24 cellular contexts compared by ENCODE assay signal in genomic region chr10:30210296-30210695, GRCh38.
"Had no signal": no experiment of that assay in that cellular context is flagged by ENCODE, and none has a peak within 500 bp of the region (broad histone marks: within the 10 kb centered on the region; RNA-seq: fewer than 3 reads in every experiment).

No MANE protein-coding gene starts in this region.

- H3K27me3 Mint-ChIP-seq: dendritic cell treated with granulocyte-macrophage colony-stimulating factor and Interleukin-4, amounts not matched to agents 40 ng/mL and 50 ng/mL, for 4 days had no signal

- ATAC-seq: effector memory CD8-positive, alpha-beta T cell; esophagus mucosa; foreskin keratinocyte; gastrocnemius medialis; gastroesophageal sphincter; heart left ventricle; heart right ventricle had no signal

- H3K36me3 ChIP-seq: colonic mucosa, esophagus muscularis mucosa, esophagus squamous epithelium, gastrocnemius medialis, gastroesophageal sphincter, heart left ventricle, heart right ventricle had no signal

- H3K4me1 Mint-ChIP-seq: endodermal cell had no signal

- H3K27ac ChIP-seq: colonic mucosa, coronary artery, dorsolateral prefrontal cortex, epithelial cell of prostate, esophagus muscularis mucosa, esophagus squamous epithelium, foreskin keratinocyte, gastrocnemius medialis, gastroesophageal sphincter, heart left ventricle, heart right ventricle had no signal

- H3K9me3 Mint-ChIP-seq: dendritic cell treated with granulocyte-macrophage colony-stimulating factor and Interleukin-4, amounts not matched to agents 40 ng/mL and 50 ng/mL, for 4 days; effector memory CD8-positive, alpha-beta T cell; endodermal cell had no signal

- H3K27me3 ChIP-seq: colonic mucosa, dorsolateral prefrontal cortex, esophagus muscularis mucosa, esophagus squamous epithelium, foreskin keratinocyte, gastrocnemius medialis, gastroesophageal sphincter, heart left ventricle, heart right ventricle had no signal

- H3K9me3 ChIP-seq: colonic mucosa, esophagus muscularis mucosa, esophagus squamous epithelium, gastrocnemius medialis, gastroesophageal sphincter, heart left ventricle, heart right ventricle had no signal

- H3K4me1 ChIP-seq: colonic mucosa, esophagus squamous epithelium, foreskin keratinocyte had no signal

- H3K4me3 ChIP-seq: colonic mucosa, coronary artery, dorsolateral prefrontal cortex, esophagus muscularis mucosa, esophagus squamous epithelium, gastrocnemius medialis, gastroesophageal sphincter, heart left ventricle, heart right ventricle had no signal

- H3K27ac Mint-ChIP-seq: dendritic cell treated with granulocyte-macrophage colony-stimulating factor and Interleukin-4, amounts not matched to agents 40 ng/mL and 50 ng/mL, for 4 days; effector memory CD8-positive, alpha-beta T cell; endodermal cell had no signal

- DNase-seq: colonic mucosa; cortex of kidney; dermis blood vessel endothelial cell; dorsolateral prefrontal cortex; effector CD4-positive, alpha-beta T cell; effector CD8-positive, alpha-beta T cell; effector memory CD4-positive, alpha-beta T cell; effector memory CD8-positive, alpha-beta T cell; endodermal cell; erythroblast; esophagus squamous epithelium; foreskin fibroblast; foreskin keratinocyte; foreskin melanocyte; gastrocnemius medialis; glutamatergic neuron; heart left ventricle; heart right ventricle had no signal

- H3K4me3 Mint-ChIP-seq: dendritic cell treated with granulocyte-macrophage colony-stimulating factor and Interleukin-4, amounts not matched to agents 40 ng/mL and 50 ng/mL, for 4 days; effector memory CD8-positive, alpha-beta T cell; endodermal cell had no signal
